14 cellular contexts compared by ENCODE assay signal in the genomic region with DNA sequence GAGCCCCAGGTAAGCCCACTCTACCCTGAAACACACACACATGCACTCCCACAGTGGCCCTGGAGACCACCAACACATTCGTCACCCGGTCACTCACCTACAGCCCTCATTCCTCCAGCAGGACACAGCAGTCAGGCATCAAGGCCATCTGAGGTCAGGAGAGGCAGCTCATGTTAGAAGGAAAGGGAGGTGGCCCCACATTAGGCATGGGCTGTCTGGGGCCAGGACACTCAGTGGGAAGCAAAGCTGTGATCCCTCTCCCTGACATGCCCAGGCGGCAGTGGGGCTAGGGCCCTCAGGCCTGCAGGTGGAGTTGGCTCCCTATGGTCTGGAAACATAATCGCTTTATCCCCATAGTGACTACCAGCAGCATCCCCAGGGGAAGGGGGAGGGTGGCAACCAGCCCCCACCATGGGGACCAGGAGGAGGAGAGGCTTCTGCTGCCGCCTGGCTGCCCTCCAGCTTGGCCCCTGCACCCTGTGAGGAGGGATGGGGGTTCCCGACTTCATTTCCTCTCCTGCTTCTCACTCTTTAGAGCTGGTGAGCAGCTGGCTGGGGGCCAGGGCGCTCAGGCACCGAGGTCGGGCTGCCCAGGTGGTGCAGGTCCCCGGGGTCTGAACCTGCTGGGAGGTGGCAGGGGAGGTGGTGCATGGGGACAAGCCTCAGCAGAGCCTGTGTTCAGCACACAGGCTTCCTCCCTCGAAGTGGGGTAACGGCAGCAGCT.
A peak's percentile ranks its signal among the peaks of the same experiment; 100 is the strongest.
DNase-seq lines count a peak whose midpoint lies in the region; ATAC-seq and TF ChIP-seq lines count a peak whose summit lies in the region.
"Had no signal": no experiment of that assay in that cellular context is flagged by ENCODE, and none has a peak within 500 bp of the region (broad histone marks: within the 10 kb centered on the region; RNA-seq: fewer than 3 reads in every experiment).

No MANE protein-coding gene starts in this region.

- H3K4me2 ChIP-seq in GM23338, result no peak overlapping the region

- H3K4me1 ChIP-seq in BE2C (peaks cover 25% of the 10 kb centered on the region), esophagus squamous epithelium (no peaks in the 10 kb centered on the region), GM23338 (ENCODE audit: insufficient read depth) (no peaks in the 10 kb centered on the region)

- H4K20me1 ChIP-seq in GM23338 (replicated peaks; ENCODE audit: insufficient read depth), result no peaks in the 10 kb centered on the region

- TF ChIP-seq POLR2A in esophagus squamous epithelium (IDR thresholded peaks at IDR 0.05), result no peak

- no peak overlapping the region for H3K27ac ChIP-seq in esophagus squamous epithelium
- no peak overlapping the region for H3K27ac ChIP-seq in GM23338 (ENCODE audit: low read depth)
- H3K27ac ChIP-seq: GM23248 had no signal

- H3K27me3 ChIP-seq in BE2C, result no peaks in the 10 kb centered on the region
- H3K27me3 ChIP-seq in esophagus squamous epithelium, result peaks cover 0 to 24% (median 0%) of the 10 kb centered on the region in 4 donors
- H3K27me3 ChIP-seq in GM23338 (ENCODE audit: insufficient read depth), result no peaks in the 10 kb centered on the region

- no peaks in the 10 kb centered on the region for H3K4me1 Mint-ChIP-seq in GM23338
- H3K4me1 Mint-ChIP-seq: activated naive CD8-positive, alpha-beta T cell treated with anti-CD3 and anti-CD28 coated beads for 36 hours had no signal

- H3K9me3 ChIP-seq in BE2C (no peaks in the 10 kb centered on the region), esophagus squamous epithelium (no peaks in the 10 kb centered on the region)

- DNase-seq in BE2C, result peak; percentile 84
- DNase-seq in NCI-H524 treated with DMSO at 0.1 percent for 48 hours (lab: John Stamatoyannopoulos, UW), result peak; percentile 58
- DNase-seq in NCI-H2029 treated with DMSO at 0.1 percent for 48 hours (lab: John Stamatoyannopoulos, UW), result no peak
- DNase-seq in esophagus squamous epithelium (lab: John Stamatoyannopoulos, UW), result no peak
- no peak for DNase-seq in GM23338 (ENCODE audit: low spot score)
- DNase-seq: activated naive CD8-positive, alpha-beta T cell treated with anti-CD3 and anti-CD28 coated beads for 36 hours; GDM1; GM23248; NCI-H2029 had no signal

- H3K27ac Mint-ChIP-seq in GM23338, result no peak overlapping the region
- H3K27ac Mint-ChIP-seq: activated naive CD8-positive, alpha-beta T cell treated with anti-CD3 and anti-CD28 coated beads for 36 hours; progenitor cell of endocrine pancreas had no signal

- H3K4me3 ChIP-seq in BE2C (ENCODE audit: low read depth, low read length) (peak overlapping the region; percentile 23; the same call in 1 of the 2 replicates), esophagus squamous epithelium (no peak overlapping the region), GM23338 (no peak overlapping the region)
- H3K4me3 ChIP-seq: GM23248 had no signal

- no peaks in the 10 kb centered on the region for H3K36me3 ChIP-seq in BE2C
- no peaks in the 10 kb centered on the region for H3K36me3 ChIP-seq in esophagus squamous epithelium
- H3K36me3 ChIP-seq in GM23338 (ENCODE audit: insufficient read depth), result no peaks in the 10 kb centered on the region

- TF ChIP-seq CTCF in BE2C (IDR thresholded peaks at IDR 0.05; ENCODE audit: low read depth, low read length) (peak; percentile 30; the same call in 1 of the 2 replicates), esophagus squamous epithelium (IDR thresholded peaks at IDR 0.05) (no peak), GM23338 (conservative IDR thresholded peaks at IDR 0.05; ENCODE audit: low read depth in 2 of 2) (no peak)

- intact Hi-C loops in esophagus squamous epithelium (cut with DNase I), result no loop called here

- no peak overlapping the region for H3K4me3 Mint-ChIP-seq in GM23338
- H3K4me3 Mint-ChIP-seq: activated naive CD8-positive, alpha-beta T cell treated with anti-CD3 and anti-CD28 coated beads for 36 hours had no signal

- peak; percentile 49 for ATAC-seq in GM18867 (IDR thresholded peaks at IDR 0.05; ENCODE audit: unreplicated experiment)
- ATAC-seq in HG03108 (IDR thresholded peaks at IDR 0.05; ENCODE audit: unreplicated experiment), result peak; percentile 41
- ATAC-seq in GM18519 (IDR thresholded peaks at IDR 0.05; ENCODE audit: low FRiP score, unreplicated experiment), result no peak
- ATAC-seq in GM23338, result no peak
- ATAC-seq: left lobe of liver had no signal

- H3K36me3 Mint-ChIP-seq in GM23338 (ENCODE audit: low read depth), result no peaks in the 10 kb centered on the region
- H3K36me3 Mint-ChIP-seq: activated naive CD8-positive, alpha-beta T cell treated with anti-CD3 and anti-CD28 coated beads for 36 hours had no signal

- H3K9me3 Mint-ChIP-seq in GM23338, result peaks cover 8% of the 10 kb centered on the region; the same call in 2 of the 3 replicates
- H3K9me3 Mint-ChIP-seq: activated naive CD8-positive, alpha-beta T cell treated with anti-CD3 and anti-CD28 coated beads for 36 hours had no signal

- 45% methylated on average over 5 of the region's 12 CpGs; no CpG with 5 or more reads in 1 of the 2 donors for WGBS in esophagus squamous epithelium, 2 donors

- H3K9me2 ChIP-seq in GM23338 (ENCODE audit: insufficient read depth), result peaks cover 3% of the 10 kb centered on the region; the same call in 1 of the 2 replicates

- no peaks in the 10 kb centered on the region for H3F3A ChIP-seq in GM23338 (replicated peaks; ENCODE audit: low read depth)

- no peaks in the 10 kb centered on the region for H3K79me2 ChIP-seq in GM23338 (replicated peaks; ENCODE audit: insufficient read depth)

- H2AFZ ChIP-seq in GM23338, result no peak overlapping the region
- H2AFZ ChIP-seq: GM23248 had no signal

- peaks cover 3% of the 10 kb centered on the region for H3K27me3 Mint-ChIP-seq in GM23338 (ENCODE audit: insufficient read depth, low read depth, poor library complexity)
- H3K27me3 Mint-ChIP-seq: progenitor cell of endocrine pancreas had no signal

TF ChIP-seq in GM23338, 12 proteins besides CTCF, POLR2A, EP300 and RAD21:
- TF ChIP-seq CREB1 (CRISPR knock-in tag; IDR thresholded peaks at IDR 0.05; ENCODE audit: low read depth) (no peak), POLR2AphosphoS5 (IDR thresholded peaks at IDR 0.05; ENCODE audit: low read depth) (no peak), EZH2phosphoT487 (IDR thresholded peaks at IDR 0.05; ENCODE audit: unreplicated experiment) (no peak), ZNF114 (CRISPR knock-in tag; IDR thresholded peaks at IDR 0.05) (no peak), EZH2 (IDR thresholded peaks at IDR 0.05; ENCODE audit: low read depth, unreplicated experiment) (no peak), STAT1 (IDR thresholded peaks at IDR 0.05; ENCODE audit: unreplicated experiment) (no peak), NANOG (IDR thresholded peaks at IDR 0.05; ENCODE audit: borderline replicate concordance) (no peak)

Comparison
In these comparisons a context has a peak if more than half of its experiments do, and no peak if none do; other contexts are left out.
1. DNase-seq: peak in BE2C (single experiment) and NCI-H524 treated with DMSO at 0.1 percent for 48 hours (single experiment); none in NCI-H2029 treated with DMSO at 0.1 percent for 48 hours (single experiment), esophagus squamous epithelium (single experiment) and GM23338 (single experiment).
2. ATAC-seq: peak in GM18867 (single experiment) and HG03108 (single experiment); none in GM18519 (single experiment) and GM23338 (single experiment).